In the genomic region with DNA sequence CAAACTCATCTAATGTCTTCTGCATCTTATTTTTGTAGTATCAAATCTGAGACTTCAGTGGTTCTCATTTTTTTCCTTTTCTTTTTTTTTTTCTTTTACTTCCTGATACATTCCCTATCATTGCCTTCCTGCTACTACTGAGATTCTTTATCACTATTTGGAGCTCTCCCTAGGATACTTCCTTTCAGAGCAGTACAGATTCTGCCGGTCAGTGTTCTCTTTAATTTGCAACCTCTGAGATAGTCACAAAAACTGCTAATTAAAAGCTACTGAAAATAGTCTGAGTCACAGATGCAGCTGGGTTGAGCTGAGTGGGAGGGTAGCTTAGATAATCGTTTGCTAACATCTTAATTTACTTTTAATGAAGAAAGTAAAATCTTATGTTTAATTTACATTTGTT, we compare ENCODE assay signal across 17 cellular contexts.
DNase-seq lines count a peak whose midpoint lies in the region; ATAC-seq, FAIRE-seq and TF ChIP-seq lines count a peak whose summit lies in the region.
"Had no signal": no experiment of that assay in that cellular context is flagged by ENCODE, and none has a peak within 500 bp of the region (broad histone marks: within the 10 kb centered on the region; RNA-seq: fewer than 3 reads in every experiment).

No MANE protein-coding gene starts in this region.

- H4K8ac ChIP-seq in H1 (ENCODE audit: extremely low read depth, insufficient read depth, low read length): no peak overlapping the region

- no peak for TF ChIP-seq CTCF in H1 (IDR thresholded peaks at IDR 0.05; ENCODE audit: control extremely low read depth in 1 of 3, insufficient read depth in 1 of 3, low read depth in 1 of 3, low read length in 3 of 3)
- no peak for TF ChIP-seq CTCF in nephron progenitor cell (IDR thresholded peaks at IDR 0.05)
- no peak for TF ChIP-seq CTCF in ascending aorta (IDR thresholded peaks at IDR 0.05)

- no peak overlapping the region for H3K4me3 Mint-ChIP-seq in nephron progenitor cell

- no peak for TF ChIP-seq RAD21 in H1 (IDR thresholded peaks at IDR 0.05 in 1 of 2, conservative IDR thresholded peaks at IDR 0.05 in 1 of 2; ENCODE audit: low read depth in 2 of 2, low read length in 2 of 2)

- no peaks in the 10 kb centered on the region for H3K27me3 Mint-ChIP-seq in nephron progenitor cell (ENCODE audit: low read depth, poor library complexity)

- H4K5ac ChIP-seq in H1 (ENCODE audit: insufficient read length, low read depth, low read length): no peak overlapping the region

- H3K9me3 Mint-ChIP-seq in nephron progenitor cell: no peaks in the 10 kb centered on the region

- 0 out of 2 replicates have a peak overlapping the region, but pooled peaks have one; percentile 0 for H2AFZ ChIP-seq in H1 (ENCODE audit: low read length)

- TF ChIP-seq EP300 in H1 (IDR thresholded peaks at IDR 0.05; ENCODE audit: borderline replicate concordance in 1 of 2, low read depth in 2 of 2, low read length in 2 of 2): no peak

- H4K20me1 ChIP-seq in H1 (replicated peaks in 1 of 2; ENCODE audit: control insufficient read depth in 1 of 2, insufficient read depth in 2 of 2, low read length in 2 of 2): no peaks in the 10 kb centered on the region

- H3K79me2 ChIP-seq in H1 (ENCODE audit: control insufficient read depth in 1 of 2, insufficient read depth in 2 of 2, low read length in 2 of 2): no peaks in the 10 kb centered on the region

- no peaks in the 10 kb centered on the region for H3K36me3 Mint-ChIP-seq in nephron progenitor cell (ENCODE audit: low read depth)

- H2BK5ac ChIP-seq in H1 (ENCODE audit: low read depth, low read length): no peak overlapping the region

- H3K4me3 ChIP-seq in HUES64 (ENCODE audit: low read length): no peak overlapping the region
- H3K4me3 ChIP-seq in H1 (ENCODE audit: extremely low read depth in 1 of 4, insufficient read depth in 2 of 4, low read depth in 3 of 4, low read length in 4 of 4): no peak overlapping the region
- H3K4me3 ChIP-seq in ascending aorta: no peak overlapping the region
- H3K4me3 ChIP-seq: A549, HAP-1 had no signal

- H3K79me1 ChIP-seq in H1 (ENCODE audit: low read depth, low read length): no peaks in the 10 kb centered on the region

- peak; percentile 25 for DNase-seq in Ammon's horn (ENCODE audit: low spot score)
- no peak for DNase-seq in H1 (ENCODE audit: low read depth in 1 of 2, low spot score in 2 of 2)
- no peak for DNase-seq in nephron progenitor cell
- DNase-seq in ascending aorta (ENCODE audit: low spot score in 2 of 2): no peak
- DNase-seq: NCI-H1694, NCI-H226, NCI-H526, RPMI8226 had no signal

- no peaks in the 10 kb centered on the region for H3K4me1 Mint-ChIP-seq in nephron progenitor cell

- POLR2A ChIA-PET in H1 (lab: Charles Lee; ENCODE audit: partially characterized antibody): no interaction called here

- intact Hi-C loops in ascending aorta (cut with DNase I): no loop called here

- H3K9me3 ChIP-seq in HUES64 (ENCODE audit: insufficient read depth, low read depth, low read length): no peaks in the 10 kb centered on the region
- no peaks in the 10 kb centered on the region for H3K9me3 ChIP-seq in H1 (ENCODE audit: insufficient read depth in 2 of 2, low read depth in 1 of 2, low read length in 1 of 2)
- H3K9me3 ChIP-seq in ascending aorta: no peaks in the 10 kb centered on the region
- H3K9me3 ChIP-seq: A549, HAP-1 had no signal

- TF ChIP-seq POLR2A in H1 (IDR thresholded peaks at IDR 0.05; ENCODE audit: control extremely low read depth in 1 of 2, low read depth in 2 of 2, low read length in 2 of 2): no peak

- no peaks in the 10 kb centered on the region for H3K23me2 ChIP-seq in H1 (ENCODE audit: low read depth, low read length)

- H3K4ac ChIP-seq in H1 (replicated peaks; ENCODE audit: insufficient read length, low read depth, low read length): no peak overlapping the region

- no peak overlapping the region for H3K56ac ChIP-seq in H1 (replicated peaks; ENCODE audit: insufficient read length, low read depth, low read length)

- H3K27ac Mint-ChIP-seq in nephron progenitor cell: peak overlapping the region; percentile 43

- ATAC-seq in HG03457 (IDR thresholded peaks at IDR 0.05; ENCODE audit: unreplicated experiment) (no peak), GM21717 (IDR thresholded peaks at IDR 0.05; ENCODE audit: unreplicated experiment) (no peak)
- ATAC-seq: A549, HepG2 had no signal

- H2BK12ac ChIP-seq in H1 (ENCODE audit: low read depth, low read length): no peak overlapping the region

- no peak overlapping the region for H2BK15ac ChIP-seq in H1 (ENCODE audit: low read length)

- WGBS in HUES64: 21% methylated on average over 1 of the region's 2 CpGs
- WGBS in H1 (ENCODE audit: extremely low coverage in 1 of 2, insufficient coverage in 1 of 2, insufficient read length in 1 of 2, insufficient replicate concordance in 2 of 2, low coverage in 1 of 2, low lambda C conversion rate in 2 of 2, missing lambda C conversion rate in 1 of 2), 2 experiments: 35% methylated on average over 2 of the region's 2 CpGs; no CpG with 5 or more reads in 1 of the 2 experiments

- H3K27ac ChIP-seq in HUES64 (ENCODE audit: low read depth, low read length) (peak overlapping the region; percentile 15; the same call in 1 of the 2 replicates), H1 (ENCODE audit: low read depth, low read length) (no peak overlapping the region), ascending aorta (no peak overlapping the region)
- H3K27ac ChIP-seq: A549, C4-2B, KMS-11 had no signal

- no peak overlapping the region for H3K23ac ChIP-seq in H1 (ENCODE audit: insufficient read length)

- no peak overlapping the region for H3K4me2 ChIP-seq in H1 (ENCODE audit: insufficient read depth in 1 of 2, low read depth in 2 of 2, low read length in 2 of 2)
- H3K4me2 ChIP-seq: A549, KMS-11 had no signal

- FAIRE-seq in H1 (lab: Jason Lieb, UNC): no peak
- FAIRE-seq: A549, GM19239, HepG2 had no signal

- H2AK5ac ChIP-seq in H1 (ENCODE audit: low read depth, low read length): no peak overlapping the region

- no peaks in the 10 kb centered on the region for H3K36me3 ChIP-seq in HUES64 (ENCODE audit: insufficient read depth, low read length)
- H3K36me3 ChIP-seq in H1 (ENCODE audit: control insufficient read depth in 2 of 4, insufficient read depth in 4 of 4, low read length in 3 of 4): no peaks in the 10 kb centered on the region
- no peaks in the 10 kb centered on the region for H3K36me3 ChIP-seq in ascending aorta
- H3K36me3 ChIP-seq: HAP-1 had no signal

- H3K14ac ChIP-seq in H1 (ENCODE audit: insufficient read length): no peak overlapping the region

- H3K9ac ChIP-seq in HUES64 (ENCODE audit: low read depth, low read length): no peak overlapping the region; the same call in 1 of the 2 replicates
- no peak overlapping the region for H3K9ac ChIP-seq in H1 (replicated peaks in 1 of 4; ENCODE audit: extremely low read depth in 1 of 4, low read depth in 3 of 4, low read length in 3 of 4)
- H3K9ac ChIP-seq: KMS-11 had no signal

- no peak overlapping the region for H2BK120ac ChIP-seq in H1 (replicated peaks; ENCODE audit: low read depth, low read length)

- H4K91ac ChIP-seq in H1 (replicated peaks; ENCODE audit: insufficient read length, low read length): no peak overlapping the region

- no peaks in the 10 kb centered on the region for H3K27me3 ChIP-seq in HUES64 (ENCODE audit: insufficient read depth, low read length)
- H3K27me3 ChIP-seq in H1 (replicated peaks in 1 of 4; ENCODE audit: control insufficient read depth in 3 of 4, extremely low read depth in 1 of 4, insufficient read depth in 3 of 4, low read length in 3 of 4): no peaks in the 10 kb centered on the region
- H3K27me3 ChIP-seq in ascending aorta: no peaks in the 10 kb centered on the region

- H3K4me1 ChIP-seq in HUES64 (ENCODE audit: insufficient read depth, low read length): peaks cover 19% of the 10 kb centered on the region
- H3K4me1 ChIP-seq in H1 (replicated peaks in 1 of 4; ENCODE audit: control insufficient read depth in 3 of 4, insufficient read depth in 4 of 4, low read length in 3 of 4): no peaks in the 10 kb centered on the region
- no peaks in the 10 kb centered on the region for H3K4me1 ChIP-seq in ascending aorta
- H3K4me1 ChIP-seq: A549, HAP-1 had no signal

- H2BK20ac ChIP-seq in H1 (ENCODE audit: low read length): no peak overlapping the region

- no peak overlapping the region for H3K18ac ChIP-seq in H1 (ENCODE audit: extremely low read depth, low read length)

- CTCF ChIA-PET in H1 (lab: Charles Lee; ENCODE audit: partially characterized antibody): interaction anchor here (0.6 kb wide), 1 partner anchor 355 kb away, joined by 3 read pairs; no protein-coding TSS in a partner anchor

TF ChIP-seq in H1, 55 proteins besides CTCF, POLR2A, EP300 and RAD21:
- TF ChIP-seq NANOG (IDR thresholded peaks at IDR 0.05; ENCODE audit: insufficient read depth, low read depth, low read length, poor library complexity, severe bottlenecking) (no peak), RBBP5 (IDR thresholded peaks at IDR 0.05; ENCODE audit: borderline replicate concordance, low read depth, low read length) (no peak), GABPA (IDR thresholded peaks at IDR 0.05; ENCODE audit: borderline replicate concordance, insufficient read depth, low read length) (no peak), CBX5 (IDR thresholded peaks at IDR 0.05; ENCODE audit: low read depth, low read length) (no peak), CTBP2 (IDR thresholded peaks at IDR 0.05; ENCODE audit: borderline replicate concordance, insufficient read depth, insufficient read length, low read length) (no peak), PHF8 (conservative IDR thresholded peaks at IDR 0.05; ENCODE audit: low read depth, low read length) (no peak), SUZ12 (IDR thresholded peaks at IDR 0.05; ENCODE audit: low read length) (no peak), CEBPB (IDR thresholded peaks at IDR 0.05; ENCODE audit: low read depth, low read length) (no peak), SP1 (IDR thresholded peaks at IDR 0.05; ENCODE audit: low read depth, low read length) (no peak), ASH2L (IDR thresholded peaks at IDR 0.05; ENCODE audit: low read length) (no peak), SAP30 (IDR thresholded peaks at IDR 0.05; ENCODE audit: insufficient read depth, insufficient replicate concordance, low read length) (no peak)
- TF ChIP-seq, protein P1, sequence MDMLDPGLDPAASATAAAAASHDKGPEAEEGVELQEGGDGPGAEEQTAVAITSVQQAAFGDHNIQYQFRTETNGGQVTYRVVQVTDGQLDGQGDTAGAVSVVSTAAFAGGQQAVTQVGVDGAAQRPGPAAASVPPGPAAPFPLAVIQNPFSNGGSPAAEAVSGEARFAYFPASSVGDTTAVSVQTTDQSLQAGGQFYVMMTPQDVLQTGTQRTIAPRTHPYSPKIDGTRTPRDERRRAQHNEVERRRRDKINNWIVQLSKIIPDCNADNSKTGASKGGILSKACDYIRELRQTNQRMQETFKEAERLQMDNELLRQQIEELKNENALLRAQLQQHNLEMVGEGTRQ (IDR thresholded peaks at IDR 0.05; ENCODE audit: low read length): no peak
